Comparison of ENCODE assay signal across 39 cellular contexts in the genomic region with DNA sequence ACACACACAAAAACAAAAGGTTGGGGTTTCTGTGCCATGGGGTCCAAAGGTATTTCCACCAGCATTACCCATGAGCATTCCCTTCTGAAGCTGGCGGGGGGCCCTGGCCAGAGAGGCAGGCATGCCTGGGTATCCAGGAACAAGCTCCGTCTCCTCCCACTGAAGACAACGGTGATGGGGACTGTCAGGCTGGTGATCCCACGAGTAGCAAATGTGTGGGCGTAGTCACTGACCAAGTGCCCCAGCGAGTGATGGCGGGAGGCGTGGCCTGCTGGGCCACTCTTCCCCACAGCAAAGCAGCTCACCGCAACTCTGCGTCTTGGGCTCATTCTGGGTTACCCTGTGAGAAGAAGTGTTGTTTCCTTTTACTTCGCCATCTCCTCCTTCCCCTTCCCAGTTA.
"Had no signal": no experiment of that assay in that cellular context is flagged by ENCODE, and none has a peak within 500 bp of the region (broad histone marks: within the 10 kb centered on the region; RNA-seq: fewer than 3 reads in every experiment).

No MANE protein-coding gene starts in this region.

- H3K36me3 Mint-ChIP-seq: activated naive CD4-positive, alpha-beta T cell treated with anti-CD3 and anti-CD28 coated beads, Interleukin-2, amount 50 U/mL, for 24 hours; activated naive CD4-positive, alpha-beta T cell treated with anti-CD3 and anti-CD28 coated beads, Interleukin-2, amount 50 U/mL, for 72 hours; activated naive CD8-positive, alpha-beta T cell; activated naive CD8-positive, alpha-beta T cell treated with anti-CD3 and anti-CD28 coated beads for 36 hours; activated naive CD8-positive, alpha-beta T cell treated with anti-CD3 and anti-CD28 coated beads, Interleukin-2, amount 10 ng/mL, durations not matched to agents 7 days and 5 days; brain had no signal

- DNase-seq: activated effector memory CD4-positive, alpha-beta T cell treated with anti-CD3 and anti-CD28 coated beads, Interleukin-2, amount 50 U/mL, for 16 hours; activated effector memory CD4-positive, alpha-beta T cell treated with Interleukin-2 at 50 U/mL for 16 hours; activated gamma-delta T cell; activated gamma-delta T cell treated with Interleukin-2 at 50 U/mL for 16 hours; activated naive CD4-positive, alpha-beta T cell; activated naive CD4-positive, alpha-beta T cell treated with anti-CD3 and anti-CD28 coated beads for 36 hours; activated naive CD4-positive, alpha-beta T cell treated with anti-CD3 and anti-CD28 coated beads, Interleukin-2, amount 50 U/mL, for 16 hours; activated naive CD4-positive, alpha-beta T cell treated with Interleukin-2 at 50 U/mL for 16 hours; activated naive CD8-positive, alpha-beta T cell treated with anti-CD3 and anti-CD28 coated beads for 36 hours; activated naive CD8-positive, alpha-beta T cell treated with anti-CD3 and anti-CD28 coated beads, Interleukin-2, amount 10 ng/mL, durations not matched to agents 7 days and 5 days; activated naive CD8-positive, alpha-beta T cell treated with anti-CD3 and anti-CD28 coated beads, Interleukin-2, amount 50 U/mL, for 24 hours; activated T-cell treated with anti-CD3 and anti-CD28 coated beads, Interleukin-2, amount 50 U/mL, for 1 hour; activated T-cell treated with anti-CD3 and anti-CD28 coated beads, Interleukin-2, amount 50 U/mL, for 24 hours; activated T-cell treated with anti-CD3 and anti-CD28 coated beads, Interleukin-2, amount 50 U/mL, for 4 hours; activated T-cell treated with anti-CD3 and anti-CD28 coated beads, Interleukin-2, amount 50 U/mL, for 48 hours; activated T-cell treated with anti-CD3 and anti-CD28 coated beads, Interleukin-2, amount 50 U/mL, for 72 hours; adrenal gland; amniotic stem cell; amygdala; anterior cingulate cortex; aorta; body of pancreas; brain microvascular endothelial cell; caudate nucleus; central memory CD4-positive, alpha-beta T cell; cerebellar nuclear complex had no signal

- H3K4me3 ChIP-seq: adrenal gland, ascending aorta, body of pancreas, breast epithelium, cardiac muscle cell had no signal

- ATAC-seq: activated naive CD4-positive, alpha-beta T cell treated with anti-CD3 and anti-CD28 coated beads, Interleukin-2, amount 50 U/mL, for 72 hours; activated naive CD8-positive, alpha-beta T cell treated with anti-CD3 and anti-CD28 coated beads, Interleukin-2, amount 50 U/mL, for 24 hours; activated T-cell treated with anti-CD3 and anti-CD28 coated beads, Interleukin-2, amount 50 U/mL, for 4 hours; activated T-cell treated with anti-CD3 and anti-CD28 coated beads, Interleukin-2, amount 50 U/mL, for 72 hours; activated T-helper 17 cell treated with anti-CD3 and anti-CD28 coated beads, Interleukin-2, amount 50 U/mL, for 72 hours; body of pancreas had no signal

- H3K4me1 Mint-ChIP-seq: activated naive CD4-positive, alpha-beta T cell treated with anti-CD3 and anti-CD28 coated beads, Interleukin-2, amount 50 U/mL, for 24 hours; activated naive CD8-positive, alpha-beta T cell treated with anti-CD3 and anti-CD28 coated beads for 36 hours; activated naive CD8-positive, alpha-beta T cell treated with anti-CD3 and anti-CD28 coated beads, Interleukin-2, amount 10 ng/mL, durations not matched to agents 7 days and 5 days; activated naive CD8-positive, alpha-beta T cell treated with anti-CD3 and anti-CD28 coated beads, Interleukin-2, amount 50 U/mL, for 24 hours; activated T-helper 17 cell treated with anti-CD3 and anti-CD28 coated beads, Interleukin-2, amount 50 U/mL, for 72 hours; central memory CD8-positive, alpha-beta T cell had no signal

- H3K27me3 Mint-ChIP-seq: activated naive CD8-positive, alpha-beta T cell treated with anti-CD3 and anti-CD28 coated beads, Interleukin-2, amount 50 U/mL, for 24 hours; brain had no signal

- H3K36me3 ChIP-seq: adrenal gland, ascending aorta, brain microvascular endothelial cell, breast epithelium, cardiac muscle cell had no signal

- H3K27ac ChIP-seq: adrenal gland, ascending aorta, body of pancreas, brain microvascular endothelial cell, breast epithelium, cardiac muscle cell had no signal

- H3K9me3 Mint-ChIP-seq: activated naive CD4-positive, alpha-beta T cell treated with anti-CD3 and anti-CD28 coated beads for 36 hours; activated naive CD4-positive, alpha-beta T cell treated with anti-CD3 and anti-CD28 coated beads, Interleukin-2, amount 50 U/mL, for 24 hours; activated naive CD4-positive, alpha-beta T cell treated with anti-CD3 and anti-CD28 coated beads, Interleukin-2, amount 50 U/mL, for 72 hours; activated naive CD8-positive, alpha-beta T cell treated with anti-CD3 and anti-CD28 coated beads for 36 hours; activated naive CD8-positive, alpha-beta T cell treated with anti-CD3 and anti-CD28 coated beads, Interleukin-2, amount 10 ng/mL, durations not matched to agents 7 days and 5 days; activated naive CD8-positive, alpha-beta T cell treated with anti-CD3 and anti-CD28 coated beads, Interleukin-2, amount 50 U/mL, for 24 hours; activated T-cell treated with anti-CD3 and anti-CD28 coated beads, Interleukin-2, amount 50 U/mL, for 24 hours; activated T-cell treated with anti-CD3 and anti-CD28 coated beads, Interleukin-2, amount 50 U/mL, for 4 hours; activated T-cell treated with anti-CD3 and anti-CD28 coated beads, Interleukin-2, amount 50 U/mL, for 72 hours; activated T-helper 1 cell treated with anti-CD3 and anti-CD28 coated beads, Interleukin-12 subunit alpha, Interleukin-12 subunit beta, Interleukin-2, Interleukin-4 antibody, amounts not matched to agents 30 ng/mL and 10 ng/mL and 1 ng/mL, durations not matched to agents 14 hours and 24 hours and 36 hours; activated T-helper 17 cell treated with anti-CD3 and anti-CD28 coated beads, Interleukin-2, amount 50 U/mL, for 72 hours; activated T-helper 2 cell treated with anti-CD3 and anti-CD28 coated beads, Interferon-gamma antibody, Interleukin-2, Interleukin-4, amounts not matched to agents 10 μg/mL and 5 μg/mL and 100 μg/mL, durations not matched to agents 14 hours and 24 hours and 36 hours; central memory CD8-positive, alpha-beta T cell had no signal

- H3K9me3 ChIP-seq: adrenal gland, body of pancreas, breast epithelium had no signal

- H3K27ac Mint-ChIP-seq: activated naive CD4-positive, alpha-beta T cell treated with anti-CD3 and anti-CD28 coated beads for 36 hours; activated naive CD4-positive, alpha-beta T cell treated with anti-CD3 and anti-CD28 coated beads, Interleukin-2, amount 50 U/mL, for 24 hours; activated naive CD4-positive, alpha-beta T cell treated with anti-CD3 and anti-CD28 coated beads, Interleukin-2, amount 50 U/mL, for 72 hours; activated naive CD8-positive, alpha-beta T cell; activated naive CD8-positive, alpha-beta T cell treated with anti-CD3 and anti-CD28 coated beads for 36 hours; activated naive CD8-positive, alpha-beta T cell treated with anti-CD3 and anti-CD28 coated beads, Interleukin-2, amount 10 ng/mL, durations not matched to agents 7 days and 5 days; activated naive CD8-positive, alpha-beta T cell treated with anti-CD3 and anti-CD28 coated beads, Interleukin-2, amount 50 U/mL, for 24 hours; activated T-cell treated with anti-CD3 and anti-CD28 coated beads, Interleukin-2, amount 50 U/mL, for 24 hours; activated T-cell treated with anti-CD3 and anti-CD28 coated beads, Interleukin-2, amount 50 U/mL, for 72 hours; activated T-helper 1 cell treated with anti-CD3 and anti-CD28 coated beads, Interleukin-12 subunit alpha, Interleukin-12 subunit beta, Interleukin-2, Interleukin-4 antibody, amounts not matched to agents 30 ng/mL and 10 ng/mL and 1 ng/mL, durations not matched to agents 14 hours and 24 hours and 36 hours; activated T-helper 17 cell treated with anti-CD3 and anti-CD28 coated beads, Interleukin-2, amount 50 U/mL, for 72 hours; activated T-helper 2 cell treated with anti-CD3 and anti-CD28 coated beads, Interferon-gamma antibody, Interleukin-2, Interleukin-4, amounts not matched to agents 10 μg/mL and 5 μg/mL and 100 μg/mL, durations not matched to agents 14 hours and 24 hours and 36 hours; brain had no signal

- FAIRE-seq: astrocyte, bronchial epithelial cell had no signal

- H3K27me3 ChIP-seq: adrenal gland, ascending aorta, body of pancreas, brain microvascular endothelial cell, breast epithelium, cardiac muscle cell had no signal

- H3K4me1 ChIP-seq: adrenal gland, ascending aorta, body of pancreas, breast epithelium had no signal

- H3K4me3 Mint-ChIP-seq: activated naive CD4-positive, alpha-beta T cell treated with anti-CD3 and anti-CD28 coated beads for 36 hours; activated naive CD4-positive, alpha-beta T cell treated with anti-CD3 and anti-CD28 coated beads, Interleukin-2, amount 50 U/mL, for 24 hours; activated naive CD8-positive, alpha-beta T cell; activated naive CD8-positive, alpha-beta T cell treated with anti-CD3 and anti-CD28 coated beads for 36 hours; activated naive CD8-positive, alpha-beta T cell treated with anti-CD3 and anti-CD28 coated beads, Interleukin-2, amount 10 ng/mL, durations not matched to agents 7 days and 5 days; activated naive CD8-positive, alpha-beta T cell treated with anti-CD3 and anti-CD28 coated beads, Interleukin-2, amount 50 U/mL, for 24 hours; activated T-cell treated with anti-CD3 and anti-CD28 coated beads, Interleukin-2, amount 50 U/mL, for 24 hours; activated T-cell treated with anti-CD3 and anti-CD28 coated beads, Interleukin-2, amount 50 U/mL, for 4 hours; activated T-cell treated with anti-CD3 and anti-CD28 coated beads, Interleukin-2, amount 50 U/mL, for 72 hours; activated T-helper 1 cell treated with anti-CD3 and anti-CD28 coated beads, Interleukin-12 subunit alpha, Interleukin-12 subunit beta, Interleukin-2, Interleukin-4 antibody, amounts not matched to agents 30 ng/mL and 10 ng/mL and 1 ng/mL, durations not matched to agents 14 hours and 24 hours and 36 hours; activated T-helper 17 cell treated with anti-CD3 and anti-CD28 coated beads, Interleukin-2, amount 50 U/mL, for 72 hours; brain; central memory CD8-positive, alpha-beta T cell had no signal
